In genomic region chr3:103785537-103785936, GRCh38 we compare ENCODE assay signal across 29 cellular contexts.
"Had no signal": no experiment of that assay in that cellular context is flagged by ENCODE, and none has a peak within 500 bp of the region (broad histone marks: within the 10 kb centered on the region; RNA-seq: fewer than 3 reads in every experiment).

No MANE protein-coding gene starts in this region.

- H3K9me3 ChIP-seq: ascending aorta, esophagus muscularis mucosa, gastroesophageal sphincter had no signal

- H3K4me1 ChIP-seq: ascending aorta, esophagus muscularis mucosa, foreskin keratinocyte, gastroesophageal sphincter had no signal

- FAIRE-seq: colon had no signal

- ATAC-seq: activated CD4-positive, alpha-beta T cell treated with anti-CD3 and anti-CD28 coated beads for 36 hours; activated CD8-positive, alpha-beta memory T cell treated with anti-CD3 and anti-CD28 coated beads, Interleukin-2, amount 10 ng/mL, durations not matched to agents 7 days and 5 days; activated CD8-positive, alpha-beta T cell treated with anti-CD3 and anti-CD28 coated beads, Interleukin-2, amount 10 ng/mL, durations not matched to agents 7 days and 5 days; activated naive CD4-positive, alpha-beta T cell treated with anti-CD3 and anti-CD28 coated beads, Interleukin-2, amount 50 U/mL, for 72 hours; activated T-cell treated with anti-CD3 and anti-CD28 coated beads, Interleukin-2, amount 50 U/mL, for 72 hours; effector memory CD8-positive, alpha-beta T cell; gastroesophageal sphincter had no signal

- DNase-seq: activated CD4-positive, alpha-beta memory T cell treated with anti-CD3 and anti-CD28 coated beads for 36 hours; activated CD4-positive, alpha-beta T cell treated with anti-CD3 and anti-CD28 coated beads for 36 hours; activated CD4-positive, alpha-beta T cell treated with anti-CD3 and anti-CD28 coated beads, Interleukin-2, amount 10 ng/mL, durations not matched to agents 24 days and 14 days; activated CD4-positive, CD25-positive, alpha-beta regulatory T cell; activated CD4-positive, CD25-positive, alpha-beta regulatory T cell treated with anti-CD3 and anti-CD28 coated beads, Interleukin-2, amount 50 U/mL, for 72 hours; activated CD8-positive, alpha-beta memory T cell treated with anti-CD3 and anti-CD28 coated beads, Interleukin-2, amount 10 ng/mL, durations not matched to agents 7 days and 5 days; activated CD8-positive, alpha-beta memory T cell treated with anti-CD3 and anti-CD28 coated beads, Interleukin-2, amount 50 U/mL, for 4 hours; activated CD8-positive, alpha-beta T cell treated with anti-CD3 and anti-CD28 coated beads, Interleukin-2, amount 10 ng/mL, durations not matched to agents 7 days and 5 days; activated gamma-delta T cell; activated naive CD4-positive, alpha-beta T cell; activated naive CD4-positive, alpha-beta T cell treated with anti-CD3 and anti-CD28 coated beads, Interleukin-2, amount 10 ng/mL, durations not matched to agents 7 days and 5 days; activated naive CD8-positive, alpha-beta T cell treated with anti-CD3 and anti-CD28 coated beads, Interleukin-2, amount 10 ng/mL, durations not matched to agents 7 days and 5 days; activated T-cell treated with anti-CD3 and anti-CD28 coated beads, Interleukin-2, amount 50 U/mL, for 1 hour; activated T-cell treated with anti-CD3 and anti-CD28 coated beads, Interleukin-2, amount 50 U/mL, for 72 hours; brain microvascular endothelial cell; caudate nucleus; cortex of kidney; dermis blood vessel endothelial cell; effector CD4-positive, alpha-beta T cell; effector memory CD8-positive, alpha-beta T cell; erythroblast; head of caudate nucleus; T-helper 2 cell had no signal

- H3K4me3 ChIP-seq: ascending aorta, esophagus muscularis mucosa, gastroesophageal sphincter had no signal

- H3K36me3 ChIP-seq: ascending aorta, brain microvascular endothelial cell, esophagus muscularis mucosa, gastroesophageal sphincter had no signal

- H3K27me3 ChIP-seq: ascending aorta, brain microvascular endothelial cell, esophagus muscularis mucosa, foreskin keratinocyte, gastroesophageal sphincter had no signal

- H3K27ac ChIP-seq: ascending aorta, brain microvascular endothelial cell, esophagus muscularis mucosa, foreskin keratinocyte, gastroesophageal sphincter had no signal
